ENCODE assay signal across 14 cellular contexts in genomic region chr19:4053423-4054324, GRCh38. TPM values are rescaled to one million over a fixed set of nuclear protein-coding genes. Genes with fewer than 3 reads are reported as not detected.
DNase-seq lines count a peak whose midpoint lies in the region; ATAC-seq, FAIRE-seq and TF ChIP-seq lines count a peak whose summit lies in the region.
"Had no signal": no experiment of that assay in that cellular context is flagged by ENCODE, and none has a peak within 500 bp of the region (broad histone marks: within the 10 kb centered on the region; RNA-seq: fewer than 3 reads in every experiment).

No MANE protein-coding gene starts in this region.

- peaks cover 18% of the 10 kb centered on the region for H3K36me3 Mint-ChIP-seq in natural killer cell treated with Interleukin-12 subunit alpha and Interleukin-12 subunit beta and Interleukin-15 and Interleukin-18, amount 100 ng/mL, for 72 hours

- TF ChIP-seq CTCF in BE2C (IDR thresholded peaks at IDR 0.05; ENCODE audit: low read depth, low read length) (no peak), colonic mucosa (IDR thresholded peaks at IDR 0.05) (no peak)

- DNase-seq in BE2C (peak; percentile 8), HT-29 (ENCODE audit: low spot score) (peak; percentile 52), colonic mucosa (peak; percentile 64), NCI-H2029 treated with DMSO at 0.1 percent for 48 hours (lab: John Stamatoyannopoulos, UW) (no peak), RCC 7860 (ENCODE audit: low spot score) (no peak), HPDE6-E6E7 (ENCODE audit: extremely low spot score) (no peak)
- DNase-seq in natural killer cell treated with Interleukin-12 subunit alpha and Interleukin-12 subunit beta and Interleukin-15 and Interleukin-18, amount 100 ng/mL, for 72 hours (ENCODE audit: low spot score): no peak
- DNase-seq: gastrocnemius medialis, SJCRH30 had no signal

- H3K27ac Mint-ChIP-seq in natural killer cell treated with Interleukin-12 subunit alpha and Interleukin-12 subunit beta and Interleukin-15 and Interleukin-18, amount 100 ng/mL, for 72 hours: peak overlapping the region; percentile 24 to 63

- no peak for ATAC-seq in natural killer cell treated with Interleukin-12 subunit alpha and Interleukin-12 subunit beta and Interleukin-15 and Interleukin-18, amount 100 ng/mL, for 72 hours
- ATAC-seq in HG03159 (IDR thresholded peaks at IDR 0.05; ENCODE audit: unreplicated experiment): no peak
- ATAC-seq: gastrocnemius medialis, HCT116 had no signal

- H3K27me3 Mint-ChIP-seq in natural killer cell treated with Interleukin-12 subunit alpha and Interleukin-12 subunit beta and Interleukin-15 and Interleukin-18, amount 100 ng/mL, for 72 hours: no peaks in the 10 kb centered on the region

- peak overlapping the region; percentile 69 for H3K4me3 Mint-ChIP-seq in natural killer cell treated with Interleukin-12 subunit alpha and Interleukin-12 subunit beta and Interleukin-15 and Interleukin-18, amount 100 ng/mL, for 72 hours

- peak overlapping the region; percentile 67 for H3K27ac ChIP-seq in colonic mucosa
- H3K27ac ChIP-seq: C4-2B, SJCRH30, VCaP had no signal

- H3K27me3 ChIP-seq in BE2C (no peaks in the 10 kb centered on the region), colonic mucosa (no peaks in the 10 kb centered on the region)
- H3K27me3 ChIP-seq: gastrocnemius medialis, SJCRH30, upper lobe of right lung had no signal

- peak overlapping the region; percentile 40 to 91 for H3K9ac ChIP-seq in colonic mucosa (ENCODE audit: low read depth in 2 of 2, low read length in 2 of 2)

- H3K4me3 ChIP-seq in BE2C (ENCODE audit: low read depth, low read length): no peak overlapping the region
- no peak overlapping the region for H3K4me3 ChIP-seq in colonic mucosa
- H3K4me3 ChIP-seq: SJCRH30 had no signal

- intact Hi-C loops in colonic mucosa (cut with DNase I): no loop called here

- no peak for FAIRE-seq in RCC 7860 (lab: Jason Lieb, UNC)

- H3K9me3 ChIP-seq in BE2C (no peaks in the 10 kb centered on the region), colonic mucosa (no peaks in the 10 kb centered on the region)
- H3K9me3 ChIP-seq: gastrocnemius medialis, SJCRH30, upper lobe of right lung had no signal

- no peaks in the 10 kb centered on the region for H3K9me3 Mint-ChIP-seq in natural killer cell treated with Interleukin-12 subunit alpha and Interleukin-12 subunit beta and Interleukin-15 and Interleukin-18, amount 100 ng/mL, for 72 hours

- H3K4me1 ChIP-seq in BE2C (no peaks in the 10 kb centered on the region), colonic mucosa (peaks cover 39% of the 10 kb centered on the region)
- H3K4me1 ChIP-seq: SJCRH30 had no signal

- H3K36me3 ChIP-seq in BE2C: peaks cover 61% of the 10 kb centered on the region
- peaks cover 13% of the 10 kb centered on the region for H3K36me3 ChIP-seq in colonic mucosa

- peaks cover 43 to 50% of the 10 kb centered on the region in 2 donors for H3K4me1 Mint-ChIP-seq in natural killer cell treated with Interleukin-12 subunit alpha and Interleukin-12 subunit beta and Interleukin-15 and Interleukin-18, amount 100 ng/mL, for 72 hours (ENCODE audit: low read depth in 2 of 2)

RNA-seq across cellular contexts. Expression of gene ZBTB7A, which starts 13.0 kb away (rescaled TPM):
- polyA plus RNA-seq in BE2C (2012; ENCODE audit: insufficient read depth, insufficient read length, low read depth): 17.1 TPM
- 67.4 and 72.7 TPM in 2 replicates for total RNA-seq in HT-29 (2014; rRNA removed; shearing (Covaris generic))
- 100 to 1,000 TPM; 110 to 123 TPM for total RNA-seq in colonic mucosa
- total RNA-seq in natural killer cell treated with Interleukin-12 subunit alpha and Interleukin-12 subunit beta and Interleukin-15 and Interleukin-18, amount 100 ng/mL, for 72 hours: 10 to 100 TPM; 63.4 to 70.5 TPM

RNA-seq across cellular contexts. Expression of gene PIAS4, which starts 46.1 kb away (rescaled TPM):
- polyA plus RNA-seq in BE2C (2012; ENCODE audit: insufficient read depth, insufficient read length, low read depth): 105 TPM
- 40.6 and 40.8 TPM in 2 replicates for total RNA-seq in HT-29 (2014; rRNA removed; shearing (Covaris generic))
- total RNA-seq in colonic mucosa: 10 to 100 TPM; 29.9 to 31.5 TPM
- 10 to 100 TPM; 39.4 to 58.6 TPM for total RNA-seq in natural killer cell treated with Interleukin-12 subunit alpha and Interleukin-12 subunit beta and Interleukin-15 and Interleukin-18, amount 100 ng/mL, for 72 hours

Comparison
In these comparisons a context has a peak if more than half of its experiments do, and no peak if none do; other contexts are left out.
1. DNase-seq: peak in BE2C (single experiment), HT-29 (single experiment) and colonic mucosa (single experiment); none in natural killer cell treated with Interleukin-12 subunit alpha and Interleukin-12 subunit beta and Interleukin-15 and Interleukin-18, amount 100 ng/mL, for 72 hours (single experiment), NCI-H2029 treated with DMSO at 0.1 percent for 48 hours (single experiment), RCC 7860 (single experiment) and HPDE6-E6E7 (single experiment).